8 cellular contexts compared by ENCODE assay signal in genomic region chr16:88130016-88130415, GRCh38.
"Had no signal": no experiment of that assay in that cellular context is flagged by ENCODE, and none has a peak within 500 bp of the region (broad histone marks: within the 10 kb centered on the region; RNA-seq: fewer than 3 reads in every experiment).

No MANE protein-coding gene starts in this region.

- H3K4me1 Mint-ChIP-seq: GM23338, IgD-negative memory B cell had no signal

- ATAC-seq: GM23338, HepG2 had no signal

- H3K9me3 Mint-ChIP-seq: GM23338, H9, IgD-negative memory B cell had no signal

- DNase-seq: H9, HCEC 1CT had no signal

- H3K4me3 ChIP-seq: GM23338 had no signal

- H3K36me3 Mint-ChIP-seq: IgD-negative memory B cell had no signal

- H3K27ac ChIP-seq: HL-60 had no signal

- FAIRE-seq: H1, H54, HepG2 had no signal

- H3K4me3 Mint-ChIP-seq: GM23338, H9, IgD-negative memory B cell had no signal

- H3K27ac Mint-ChIP-seq: GM23338, H9, IgD-negative memory B cell had no signal
